In the genomic region with DNA sequence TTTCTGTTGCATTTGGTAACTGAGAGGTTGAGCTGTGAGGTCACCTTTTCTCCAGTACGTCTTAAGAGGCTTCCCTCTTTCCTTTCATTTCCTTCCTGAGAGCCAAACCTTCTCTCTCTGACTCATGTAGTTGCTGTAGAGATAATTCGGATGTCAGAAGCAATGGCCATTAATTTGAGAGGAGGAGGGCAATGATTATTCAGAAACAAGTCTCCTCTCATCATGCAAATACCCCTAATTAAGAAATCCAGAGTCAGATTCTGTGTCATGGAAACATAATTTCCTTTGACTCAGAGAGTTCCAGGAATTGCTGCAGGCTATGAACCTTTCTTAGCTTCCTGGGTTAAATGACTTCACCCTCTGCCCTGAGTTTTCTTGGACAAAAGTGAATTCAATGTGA, we compare ENCODE assay signal across 11 cellular contexts. TPM values are rescaled to one million over a fixed set of nuclear protein-coding genes. Genes with fewer than 3 reads are reported as not detected.
A peak's percentile ranks its signal among the peaks of the same experiment; 100 is the strongest.
DNase-seq lines count a peak whose midpoint lies in the region; ATAC-seq and TF ChIP-seq lines count a peak whose summit lies in the region.
"Had no signal": no experiment of that assay in that cellular context is flagged by ENCODE, and none has a peak within 500 bp of the region (broad histone marks: within the 10 kb centered on the region; RNA-seq: fewer than 3 reads in every experiment).

No MANE protein-coding gene starts in this region.

- H3K27ac ChIP-seq in SJSA1, result peak overlapping the region; percentile 65
- H3K27ac ChIP-seq: cardiac muscle cell had no signal

- TF ChIP-seq CTCF in fibroblast of mammary gland (conservative IDR thresholded peaks at IDR 0.05; ENCODE audit: control insufficient read depth, insufficient read depth, low read depth, low read length) (no peak), retinal pigment epithelial cell (conservative IDR thresholded peaks at IDR 0.05; ENCODE audit: low read depth, low read length) (no peak)

- H3K4me1 ChIP-seq in SJSA1 (replicated peaks), result peaks cover 42% of the 10 kb centered on the region

- peaks cover 25% of the 10 kb centered on the region for H3K9me3 ChIP-seq in SJSA1 (replicated peaks)

- H3K4me3 ChIP-seq in SJSA1, result no peak overlapping the region
- no peak overlapping the region for H3K4me3 ChIP-seq in fibroblast of mammary gland (ENCODE audit: control insufficient read depth, low read depth, low read length)
- no peak overlapping the region for H3K4me3 ChIP-seq in retinal pigment epithelial cell (ENCODE audit: low read length)
- H3K4me3 ChIP-seq: cardiac muscle cell had no signal

- ATAC-seq in GM18867 (IDR thresholded peaks at IDR 0.05; ENCODE audit: unreplicated experiment) (no peak), GM21367 (IDR thresholded peaks at IDR 0.05; ENCODE audit: unreplicated experiment) (no peak)

- no peaks in the 10 kb centered on the region for H3K27me3 ChIP-seq in SJSA1 (replicated peaks)
- H3K27me3 ChIP-seq: cardiac muscle cell had no signal

- no peaks in the 10 kb centered on the region for H3K36me3 ChIP-seq in SJSA1
- H3K36me3 ChIP-seq: cardiac muscle cell had no signal

- peak; percentile 95 for DNase-seq in ELR (ENCODE audit: low read depth)
- peak in 1 of 2 experiments; percentile 59 for DNase-seq in SJSA1 (ENCODE audit: low read depth in 1 of 2, low spot score in 2 of 2)
- peak; percentile 89 for DNase-seq in fibroblast of mammary gland (ENCODE audit: low read depth)
- peak; percentile 22 for DNase-seq in retinal pigment epithelial cell (ENCODE audit: low read depth)
- DNase-seq in HUDEP-2 (lab: John Stamatoyannopoulos, UW; ENCODE audit: unreplicated experiment in 76 of 76), result no peak
- no peak for DNase-seq in NCI-H748 (lab: John Stamatoyannopoulos, UW; ENCODE audit: unreplicated experiment)
- DNase-seq: DMS79, NCI-H2029 had no signal

RNA-seq across cellular contexts. Expression of a gene that starts 59.0 kb away (rescaled TPM):
- total RNA-seq in SJSA1 (2014; rRNA removed; shearing (Covaris generic)), result 34.0 and 45.5 TPM in 2 replicates

Comparison
In these comparisons a context has a peak if more than half of its experiments do, and no peak if none do; other contexts are left out.
1. DNase-seq: peak in ELR (single experiment), fibroblast of mammary gland (single experiment) and retinal pigment epithelial cell (single experiment); none in HUDEP-2 (0 of 76) and NCI-H748 (single experiment).